Comparison of ENCODE assay signal across 14 cellular contexts in the genomic region with DNA sequence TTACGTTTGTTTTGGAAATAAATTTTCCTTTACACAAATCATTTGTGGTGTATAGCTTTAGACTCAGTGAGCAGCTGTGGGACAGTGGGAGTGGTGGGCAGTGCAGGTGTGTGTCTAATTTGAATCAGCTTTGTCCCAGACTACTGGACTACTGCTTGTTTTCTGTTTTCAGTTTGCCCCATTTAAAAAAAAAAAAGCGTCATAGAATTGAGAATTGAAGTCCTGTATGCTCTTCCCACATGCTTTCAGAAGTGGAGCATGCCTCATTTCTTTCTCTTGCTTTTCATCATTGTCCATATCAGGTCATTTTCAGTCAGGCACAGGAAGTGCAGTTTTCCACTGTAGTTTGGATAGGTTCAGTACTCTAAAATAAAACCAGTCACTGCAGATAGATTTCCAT.
DNase-seq lines count a peak whose midpoint lies in the region; ATAC-seq, FAIRE-seq and TF ChIP-seq lines count a peak whose summit lies in the region.
"Had no signal": no experiment of that assay in that cellular context is flagged by ENCODE, and none has a peak within 500 bp of the region (broad histone marks: within the 10 kb centered on the region; RNA-seq: fewer than 3 reads in every experiment).

No MANE protein-coding gene starts in this region.

- WGBS in small intestine, 3 donors: 75 to 86% (median 84%) methylated on average over 2 of the region's 2 CpGs
- 98% methylated on average over 2 of the region's 2 CpGs for WGBS in hepatocyte (ENCODE audit: low lambda C conversion rate, missing lambda C conversion rate)

- no peak for TF ChIP-seq POLR2A in GM12891 (IDR thresholded peaks at IDR 0.05; ENCODE audit: low read depth, low read length)

- H3K36me3 ChIP-seq in small intestine (ENCODE audit: control insufficient read depth in 2 of 2, insufficient read depth in 2 of 2, low read length in 2 of 2) (peaks cover 11 to 21% of the 10 kb centered on the region in 2 donors), hepatocyte (replicated peaks; ENCODE audit: insufficient read depth, low read depth) (no peaks in the 10 kb centered on the region)

- H3K27ac ChIP-seq in small intestine (ENCODE audit: low read depth in 1 of 2, low read length in 1 of 2): no peak overlapping the region
- H3K27ac ChIP-seq in hepatocyte: no peak overlapping the region
- H3K27ac ChIP-seq: foreskin keratinocyte had no signal

- H4K20me1 ChIP-seq in hepatocyte (ENCODE audit: insufficient read depth, poor library complexity, severe bottlenecking): peaks cover 53% of the 10 kb centered on the region

- TF ChIP-seq CTCF in hepatocyte (IDR thresholded peaks at IDR 0.05; ENCODE audit: poor library complexity): no peak

- no peak overlapping the region for H2AFZ ChIP-seq in hepatocyte

- H3K4me3 ChIP-seq in small intestine (ENCODE audit: low read depth in 1 of 2, low read length in 2 of 2): no peak overlapping the region
- H3K4me3 ChIP-seq in hepatocyte: no peak overlapping the region

- FAIRE-seq in GM12891 (lab: Jason Lieb, UNC) (no peak), small intestine (lab: Jason Lieb, UNC) (no peak)

- H3K27me3 ChIP-seq in small intestine (ENCODE audit: control insufficient read depth in 2 of 2, insufficient read depth in 2 of 2, low read length in 2 of 2): no peaks in the 10 kb centered on the region
- no peaks in the 10 kb centered on the region for H3K27me3 ChIP-seq in hepatocyte
- H3K27me3 ChIP-seq: foreskin keratinocyte had no signal

- DNase-seq in GM12891 (ENCODE audit: insufficient read length, low spot score): no peak
- no peak for DNase-seq in activated gamma-delta T cell (lab: John Stamatoyannopoulos, UW)
- DNase-seq in small intestine: no peak
- no peak for DNase-seq in 8988T
- DNase-seq in hepatocyte (ENCODE audit: low spot score): no peak
- DNase-seq: C1 segment of cervical spinal cord; dermis blood vessel endothelial cell; foreskin keratinocyte; H9; NCI-H2081 treated with DMSO at 0.1 percent for 48 hours; stimulated activated CD4-positive, alpha-beta T cell treated with anti-CD3 and anti-CD28 coated beads, Interleukin-12 subunit alpha, Interleukin-12 subunit beta, amount 100 ng/mL, for 4 hours had no signal

- H3K4me1 ChIP-seq in small intestine (ENCODE audit: control insufficient read depth in 2 of 2, insufficient read depth in 1 of 2, low read depth in 1 of 2, low read length in 1 of 2) (peaks cover 0 to 6% of the 10 kb centered on the region in 2 donors), hepatocyte (ENCODE audit: insufficient read depth) (no peaks in the 10 kb centered on the region)
- H3K4me1 ChIP-seq: foreskin keratinocyte had no signal

- H3K79me2 ChIP-seq in hepatocyte: peaks cover 73% of the 10 kb centered on the region

- ATAC-seq in GM19043 (IDR thresholded peaks at IDR 0.05; ENCODE audit: low read depth, unreplicated experiment) (peak; percentile 62), HG02678 (IDR thresholded peaks at IDR 0.05; ENCODE audit: unreplicated experiment) (peak; percentile 82), HG03565 (IDR thresholded peaks at IDR 0.05; ENCODE audit: unreplicated experiment) (peak; percentile 39)
- ATAC-seq: foreskin keratinocyte had no signal

- H3K4me2 ChIP-seq in hepatocyte: no peak overlapping the region

- no peaks in the 10 kb centered on the region for H3K9me3 ChIP-seq in small intestine (ENCODE audit: control insufficient read depth, low read depth)
- H3K9me3 ChIP-seq in hepatocyte (ENCODE audit: low read depth): no peaks in the 10 kb centered on the region

- no peaks in the 10 kb centered on the region for H3K9me2 ChIP-seq in hepatocyte (replicated peaks; ENCODE audit: insufficient read depth)

TF ChIP-seq in GM12891, 5 proteins besides CTCF, POLR2A, EP300 and RAD21:
- TF ChIP-seq SPI1 (IDR thresholded peaks at IDR 0.05; ENCODE audit: low read depth, low read length) (0 out of 2 replicates have a peak, but pooled peaks have one; percentile 14), TAF1 (IDR thresholded peaks at IDR 0.05; ENCODE audit: low read depth, low read length) (no peak)
